Comparison of ENCODE assay signal across 12 cellular contexts in genomic region chr1:64245495-64245894, GRCh38. TPM values are rescaled to one million over a fixed set of nuclear protein-coding genes. Genes with fewer than 3 reads are reported as not detected.
A peak's percentile ranks its signal among the peaks of the same experiment; 100 is the strongest.
DNase-seq lines count a peak whose midpoint lies in the region; ATAC-seq and TF ChIP-seq lines count a peak whose summit lies in the region.
"Had no signal": no experiment of that assay in that cellular context is flagged by ENCODE, and none has a peak within 500 bp of the region (broad histone marks: within the 10 kb centered on the region; RNA-seq: fewer than 3 reads in every experiment).

No MANE protein-coding gene starts in this region.

- peak overlapping the region in 58 of 59 donors; percentile 10 to 62 (median 46) for H3K4me3 ChIP-seq in dorsolateral prefrontal cortex

- H3K27me3 Mint-ChIP-seq in naive thymus-derived CD8-positive, alpha-beta T cell: peaks cover 11 to 22% (median 14%) of the 10 kb centered on the region in 5 donors

- POLR2A ChIA-PET in naive thymus-derived CD8-positive, alpha-beta T cell (lab: Charles Lee): no interaction called here

- H3K27ac Mint-ChIP-seq in naive thymus-derived CD8-positive, alpha-beta T cell: peak overlapping the region in 8 of 10 donors; percentile 18 to 89 (median 66)
- H3K27ac Mint-ChIP-seq: effector memory CD8-positive, alpha-beta T cell had no signal

- H3K9me3 Mint-ChIP-seq in naive thymus-derived CD8-positive, alpha-beta T cell: peaks cover 0 to 2% (median 0%) of the 10 kb centered on the region in 9 donors
- H3K9me3 Mint-ChIP-seq: effector memory CD8-positive, alpha-beta T cell had no signal

- DNase-seq in DMS53 (lab: John Stamatoyannopoulos, UW) (peak; percentile 24), DMS53 treated with DMSO at 0.1 percent for 48 hours (lab: John Stamatoyannopoulos, UW; ENCODE audit: unreplicated experiment) (no peak), NAMALWA (ENCODE audit: low spot score) (peak; percentile 25), dorsolateral prefrontal cortex (no peak), islet precursor cell (no peak), NCI-H187 treated with DMSO at 0.1 percent for 48 hours (lab: John Stamatoyannopoulos, UW) (no peak)
- DNase-seq in naive thymus-derived CD8-positive, alpha-beta T cell: no peak
- DNase-seq in activated CD4-positive, CD25-positive, alpha-beta regulatory T cell treated with anti-CD3 and anti-CD28 coated beads, Interleukin-2, amount 50 U/mL, for 72 hours: no peak
- DNase-seq: activated CD8-positive, alpha-beta memory T cell treated with anti-CD3 and anti-CD28 coated beads for 24 hours; effector memory CD8-positive, alpha-beta T cell had no signal

- H3K27me3 ChIP-seq in dorsolateral prefrontal cortex: peaks cover 0 to 4% (median 0%) of the 10 kb centered on the region in 45 donors

- intact Hi-C loops in dorsolateral prefrontal cortex (cut with DNase I): loop anchor here in 1 of 2 donors (1.0 to 10.0 kb wide), 3 partner anchors 331 to 572 kb away; no protein-coding TSS in a partner anchor

- peak; percentile 25 to 39 for ATAC-seq in naive thymus-derived CD8-positive, alpha-beta T cell
- ATAC-seq: effector memory CD8-positive, alpha-beta T cell had no signal

- TF ChIP-seq CTCF in dorsolateral prefrontal cortex (IDR thresholded peaks at IDR 0.05 in 54 of 56, conservative IDR thresholded peaks at IDR 0.05 in 2 of 56; ENCODE audit: low read depth in 1 of 56, partially characterized antibody in 56 of 56): peak in 1 of 56 donors; percentile 12

- peak overlapping the region in 12 of 59 donors; percentile 7 to 57 (median 28) for H3K27ac ChIP-seq in dorsolateral prefrontal cortex

- H3K4me1 Mint-ChIP-seq in naive thymus-derived CD8-positive, alpha-beta T cell: peaks cover 7 to 31% (median 21%) of the 10 kb centered on the region in 4 donors

- H3K36me3 Mint-ChIP-seq in naive thymus-derived CD8-positive, alpha-beta T cell: no peaks in the 10 kb centered on the region

- H3K4me3 Mint-ChIP-seq in naive thymus-derived CD8-positive, alpha-beta T cell: peak overlapping the region; percentile 6 to 76 (median 63)

RNA-seq across cellular contexts. Expression of gene UBE2U, which starts 42.1 kb away (rescaled TPM):
- 1 to 10 TPM in 2 of 120 experiments, under 1 TPM in 1, not detected in 117; 0.44 to 1.6 (median 1.4) TPM for total RNA-seq in dorsolateral prefrontal cortex
- not detected for total RNA-seq in naive thymus-derived CD8-positive, alpha-beta T cell
- polyA plus RNA-seq in naive thymus-derived CD8-positive, alpha-beta T cell: not detected
- total RNA-seq: A172, myocyte had no signal

Comparison
In these comparisons a context has a peak if more than half of its experiments do, and no peak if none do; other contexts are left out.
1. DNase-seq: peak in DMS53 (single experiment) and NAMALWA (single experiment); none in DMS53 treated with DMSO at 0.1 percent for 48 hours (single experiment), dorsolateral prefrontal cortex (0 of 10), naive thymus-derived CD8-positive, alpha-beta T cell (0 of 10), islet precursor cell (single experiment), NCI-H187 treated with DMSO at 0.1 percent for 48 hours (single experiment) and activated CD4-positive, CD25-positive, alpha-beta regulatory T cell treated with anti-CD3 and anti-CD28 coated beads, Interleukin-2, amount 50 U/mL, for 72 hours (single experiment).